In genomic region chr12:91441236-91441635, GRCh38 we compare ENCODE assay signal across 32 cellular contexts.
"Had no signal": no experiment of that assay in that cellular context is flagged by ENCODE, and none has a peak within 500 bp of the region (broad histone marks: within the 10 kb centered on the region; RNA-seq: fewer than 3 reads in every experiment).

No MANE protein-coding gene starts in this region.

- H3K27me3 ChIP-seq: brain microvascular endothelial cell had no signal

- H3K27ac ChIP-seq: brain microvascular endothelial cell, PC-9, RWPE1, WERI-Rb-1 had no signal

- H3K4me3 ChIP-seq: PC-9 had no signal

- H3K4me2 ChIP-seq: PC-9 had no signal

- DNase-seq: activated CD4-positive, alpha-beta memory T cell treated with anti-CD3 and anti-CD28 coated beads, Interleukin-2, amount 10 ng/mL, durations not matched to agents 7 days and 5 days; activated CD4-positive, alpha-beta T cell treated with anti-CD3 and anti-CD28 coated beads for 1 hour; activated CD4-positive, alpha-beta T cell treated with anti-CD3 and anti-CD28 coated beads for 48 hours; activated CD4-positive, CD25-positive, alpha-beta regulatory T cell; activated CD8-positive, alpha-beta memory T cell treated with anti-CD3 and anti-CD28 coated beads for 24 hours; activated CD8-positive, alpha-beta memory T cell treated with anti-CD3 and anti-CD28 coated beads, Interleukin-2, amount 10 ng/mL, durations not matched to agents 7 days and 5 days; activated effector memory CD4-positive, alpha-beta T cell treated with anti-CD3 and anti-CD28 coated beads, Interleukin-2, amount 50 U/mL, for 16 hours; activated naive CD4-positive, alpha-beta T cell; activated naive CD4-positive, alpha-beta T cell treated with anti-CD3 and anti-CD28 coated beads, Interleukin-2, amount 50 U/mL, for 16 hours; activated naive CD8-positive, alpha-beta T cell treated with anti-CD3 and anti-CD28 coated beads for 36 hours; activated T-cell treated with anti-CD3 and anti-CD28 coated beads, Interleukin-2, amount 50 U/mL, for 1 hour; activated T-cell treated with anti-CD3 and anti-CD28 coated beads, Interleukin-2, amount 50 U/mL, for 72 hours; amniotic stem cell; aorta; brain microvascular endothelial cell; central memory CD4-positive, alpha-beta T cell; KG1; MM.1S; MV-4-11; NCI-H1092; NCI-H146; NCI-H187; NCI-H2029 treated with DMSO at 0.1 percent for 48 hours; NCI-H2107; NCI-H226; NCI-H446 treated with DMSO at 0.1 percent for 48 hours; NCI-H748 treated with DMSO at 0.1 percent for 48 hours; PC-9; SIG-M5; T1000; WERI-Rb-1 had no signal

- H2AFZ ChIP-seq: PC-9 had no signal

- H3K36me3 ChIP-seq: brain microvascular endothelial cell, WERI-Rb-1 had no signal
